Comparison of ENCODE assay signal across 1 cellular context in the genomic region with DNA sequence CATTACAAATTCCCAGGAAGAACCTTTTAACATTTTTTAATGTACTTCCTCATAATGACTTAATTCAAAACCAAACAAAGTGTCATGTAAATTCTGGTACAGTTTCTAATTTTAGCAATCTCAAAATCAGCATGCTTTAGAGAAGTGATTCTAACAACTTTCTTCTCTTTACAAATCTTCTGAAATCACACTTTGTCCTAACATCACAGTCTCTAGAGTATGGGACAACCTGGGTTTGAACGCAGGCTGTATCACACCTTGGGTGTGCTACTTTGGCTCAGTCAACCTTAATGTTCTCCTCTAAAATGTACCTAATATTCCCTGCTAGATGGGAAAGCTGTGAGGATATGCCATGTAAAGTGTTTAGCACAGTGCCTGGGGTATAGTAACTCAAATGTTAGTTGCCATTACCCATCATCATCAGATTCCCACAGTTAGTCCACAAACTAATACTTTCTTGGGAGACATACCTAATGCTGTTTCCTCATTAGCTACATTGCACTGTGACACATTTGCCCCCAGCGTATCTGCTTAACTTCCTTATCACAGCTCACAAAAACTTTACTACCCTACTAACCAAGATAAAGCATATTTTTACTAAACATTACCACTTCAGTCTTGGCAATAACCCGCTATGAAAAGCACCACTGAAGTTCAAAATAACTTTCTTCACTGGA.
TF ChIP-seq lines count a peak whose summit lies in the region.

No MANE protein-coding gene starts in this region.

TF ChIP-seq in HEK293, 187 proteins besides CTCF, POLR2A, EP300 and RAD21 (continued from another document):
- TF ChIP-seq FEZF1 (tag by site-specific recombination; IDR thresholded peaks at IDR 0.05), result peak; percentile 56; the same call in 1 of the 2 replicates
